1 cellular context compared by ENCODE assay signal in genomic region chr2:30283931-30284565, GRCh38.
TF ChIP-seq lines count a peak whose summit lies in the region.

No MANE protein-coding gene starts in this region.

TF ChIP-seq in K562, 482 proteins besides CTCF, POLR2A, EP300 and RAD21 (continued from another document):
- TF ChIP-seq RBM15 (IDR thresholded peaks at IDR 0.05; ENCODE audit: insufficient read depth, low read length) (no peak), CBX2 (IDR thresholded peaks at IDR 0.05; ENCODE audit: insufficient read depth, low read length, poor library complexity, severe bottlenecking) (no peak), FOXA1 (IDR thresholded peaks at IDR 0.05; ENCODE audit: borderline replicate concordance) (no peak), ZNF584 (CRISPR knock-in tag; IDR thresholded peaks at IDR 0.05; ENCODE audit: low read depth) (no peak), MAFG (tag; conservative IDR thresholded peaks at IDR 0.05) (peak; percentile 86), ZNF212 (CRISPR knock-in tag; IDR thresholded peaks at IDR 0.05) (no peak), FOXK1 (CRISPR knock-in tag; IDR thresholded peaks at IDR 0.05; ENCODE audit: borderline replicate concordance) (0 out of 2 replicates have a peak, but pooled peaks have one; percentile 49), ELF4 (CRISPR knock-in tag; IDR thresholded peaks at IDR 0.05) (no peak), SMARCE1 (IDR thresholded peaks at IDR 0.05) (0 out of 2 replicates have a peak, but pooled peaks have one; percentile 36), STAT5A (IDR thresholded peaks at IDR 0.05; ENCODE audit: borderline replicate concordance, low read length) (no peak)
- TF ChIP-seq, protein P1, sequence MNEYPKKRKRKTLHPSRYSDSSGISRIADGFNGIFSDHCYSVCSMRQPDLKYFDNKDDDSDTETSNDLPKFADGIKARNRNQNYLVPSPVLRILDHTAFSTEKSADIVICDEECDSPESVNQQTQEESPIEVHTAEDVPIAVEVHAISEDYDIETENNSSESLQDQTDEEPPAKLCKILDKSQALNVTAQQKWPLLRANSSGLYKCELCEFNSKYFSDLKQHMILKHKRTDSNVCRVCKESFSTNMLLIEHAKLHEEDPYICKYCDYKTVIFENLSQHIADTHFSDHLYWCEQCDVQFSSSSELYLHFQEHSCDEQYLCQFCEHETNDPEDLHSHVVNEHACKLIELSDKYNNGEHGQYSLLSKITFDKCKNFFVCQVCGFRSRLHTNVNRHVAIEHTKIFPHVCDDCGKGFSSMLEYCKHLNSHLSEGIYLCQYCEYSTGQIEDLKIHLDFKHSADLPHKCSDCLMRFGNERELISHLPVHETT (CRISPR knock-in tag; conservative IDR thresholded peaks at IDR 0.05 in 1 of 2, IDR thresholded peaks at IDR 0.05 in 1 of 2), result no peak
- TF ChIP-seq, protein P2, sequence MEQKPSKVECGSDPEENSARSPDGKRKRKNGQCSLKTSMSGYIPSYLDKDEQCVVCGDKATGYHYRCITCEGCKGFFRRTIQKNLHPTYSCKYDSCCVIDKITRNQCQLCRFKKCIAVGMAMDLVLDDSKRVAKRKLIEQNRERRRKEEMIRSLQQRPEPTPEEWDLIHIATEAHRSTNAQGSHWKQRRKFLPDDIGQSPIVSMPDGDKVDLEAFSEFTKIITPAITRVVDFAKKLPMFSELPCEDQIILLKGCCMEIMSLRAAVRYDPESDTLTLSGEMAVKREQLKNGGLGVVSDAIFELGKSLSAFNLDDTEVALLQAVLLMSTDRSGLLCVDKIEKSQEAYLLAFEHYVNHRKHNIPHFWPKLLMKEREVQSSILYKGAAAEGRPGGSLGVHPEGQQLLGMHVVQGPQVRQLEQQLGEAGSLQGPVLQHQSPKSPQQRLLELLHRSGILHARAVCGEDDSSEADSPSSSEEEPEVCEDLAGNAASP (IDR thresholded peaks at IDR 0.05), result no peak
- TF ChIP-seq, protein P3, sequence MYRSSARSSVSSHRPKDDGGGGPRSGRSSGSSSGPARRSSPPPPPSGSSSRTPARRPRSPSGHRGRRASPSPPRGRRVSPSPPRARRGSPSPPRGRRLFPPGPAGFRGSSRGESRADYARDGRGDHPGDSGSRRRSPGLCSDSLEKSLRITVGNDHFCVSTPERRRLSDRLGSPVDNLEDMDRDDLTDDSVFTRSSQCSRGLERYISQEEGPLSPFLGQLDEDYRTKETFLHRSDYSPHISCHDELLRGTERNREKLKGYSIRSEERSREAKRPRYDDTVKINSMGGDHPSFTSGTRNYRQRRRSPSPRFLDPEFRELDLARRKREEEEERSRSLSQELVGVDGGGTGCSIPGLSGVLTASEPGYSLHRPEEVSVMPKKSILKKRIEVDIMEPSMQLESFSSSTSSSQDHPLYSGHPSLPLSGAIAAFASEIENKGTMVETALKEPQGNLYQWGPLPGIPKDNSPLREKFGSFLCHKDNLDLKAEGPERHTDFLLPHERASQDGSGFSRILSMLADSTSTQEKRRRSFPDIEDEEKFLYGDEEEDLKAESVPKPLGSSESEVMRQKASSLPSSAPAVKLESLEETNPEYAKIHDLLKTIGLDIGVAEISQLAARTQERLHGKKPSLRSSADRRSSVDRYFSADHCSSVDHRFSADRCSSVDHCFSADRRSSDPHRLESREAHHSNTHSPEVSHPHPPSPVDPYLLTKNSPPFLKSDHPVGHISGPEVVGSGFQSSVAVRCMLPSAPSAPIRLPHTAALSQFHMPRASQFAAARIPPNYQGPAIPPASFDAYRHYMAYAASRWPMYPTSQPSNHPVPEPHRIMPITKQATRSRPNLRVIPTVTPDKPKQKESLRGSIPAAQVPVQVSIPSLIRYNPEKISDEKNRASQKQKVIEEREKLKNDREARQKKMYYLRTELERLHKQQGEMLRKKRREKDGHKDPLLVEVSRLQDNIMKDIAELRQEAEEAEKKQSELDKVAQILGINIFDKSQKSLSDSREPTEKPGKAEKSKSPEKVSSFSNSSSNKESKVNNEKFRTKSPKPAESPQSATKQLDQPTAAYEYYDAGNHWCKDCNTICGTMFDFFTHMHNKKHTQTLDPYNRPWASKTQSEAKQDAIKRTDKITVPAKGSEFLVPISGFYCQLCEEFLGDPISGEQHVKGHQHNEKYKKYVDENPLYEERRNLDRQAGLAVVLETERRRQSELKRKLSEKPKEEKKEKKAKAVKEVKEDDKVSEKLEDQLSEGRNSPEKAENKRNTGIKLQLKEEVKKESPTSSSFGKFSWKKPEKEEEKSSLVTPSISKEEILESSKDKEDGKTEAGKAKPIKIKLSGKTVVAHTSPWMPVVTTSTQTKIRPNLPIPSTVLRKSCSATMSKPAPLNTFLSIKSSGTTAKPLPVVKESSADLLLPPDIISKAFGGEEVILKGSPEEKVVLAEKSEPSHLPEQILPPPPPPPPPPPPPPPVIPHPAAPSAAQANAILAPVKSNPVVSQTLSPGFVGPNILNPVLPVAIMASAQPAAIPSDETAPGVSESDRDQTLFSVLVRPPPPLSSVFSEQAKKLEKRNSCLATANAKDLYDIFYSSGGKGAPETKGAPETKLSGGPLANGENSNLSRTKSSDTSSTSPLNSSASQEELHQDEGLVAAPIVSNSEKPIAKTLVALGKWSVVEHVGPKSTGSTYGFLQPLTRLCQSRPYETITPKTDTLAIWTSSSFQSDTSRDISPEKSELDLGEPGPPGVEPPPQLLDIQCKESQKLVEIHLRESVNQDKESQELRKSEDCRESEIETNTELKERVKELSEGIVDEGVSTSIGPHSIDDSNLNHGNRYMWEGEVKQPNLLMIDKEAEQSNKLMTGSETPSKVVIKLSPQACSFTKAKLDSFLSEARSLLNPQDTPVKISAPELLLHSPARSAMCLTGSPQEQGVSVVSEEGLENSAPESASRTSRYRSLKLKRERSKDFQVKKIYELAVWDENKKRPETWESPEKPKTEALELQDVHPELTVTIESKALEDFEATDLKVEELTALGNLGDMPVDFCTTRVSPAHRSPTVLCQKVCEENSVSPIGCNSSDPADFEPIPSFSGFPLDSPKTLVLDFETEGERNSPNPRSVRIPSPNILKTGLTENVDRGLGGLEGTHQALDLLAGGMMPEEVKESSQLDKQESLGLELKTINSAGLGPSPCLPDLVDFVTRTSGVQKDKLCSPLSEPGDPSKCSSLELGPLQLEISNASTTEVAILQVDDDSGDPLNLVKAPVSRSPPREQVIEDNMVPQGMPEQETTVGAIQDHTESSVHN (IDR thresholded peaks at IDR 0.05; ENCODE audit: borderline replicate concordance in 1 of 2, low read depth in 1 of 2), result no peak
- TF ChIP-seq, protein P4, sequence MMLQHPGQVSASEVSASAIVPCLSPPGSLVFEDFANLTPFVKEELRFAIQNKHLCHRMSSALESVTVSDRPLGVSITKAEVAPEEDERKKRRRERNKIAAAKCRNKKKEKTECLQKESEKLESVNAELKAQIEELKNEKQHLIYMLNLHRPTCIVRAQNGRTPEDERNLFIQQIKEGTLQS (IDR thresholded peaks at IDR 0.05), result peak; percentile 76
- TF ChIP-seq, protein P4 (CRISPR knock-in tag; conservative IDR thresholded peaks at IDR 0.05), result no peak
